Comparison of ENCODE assay signal across 11 cellular contexts in the genomic region with DNA sequence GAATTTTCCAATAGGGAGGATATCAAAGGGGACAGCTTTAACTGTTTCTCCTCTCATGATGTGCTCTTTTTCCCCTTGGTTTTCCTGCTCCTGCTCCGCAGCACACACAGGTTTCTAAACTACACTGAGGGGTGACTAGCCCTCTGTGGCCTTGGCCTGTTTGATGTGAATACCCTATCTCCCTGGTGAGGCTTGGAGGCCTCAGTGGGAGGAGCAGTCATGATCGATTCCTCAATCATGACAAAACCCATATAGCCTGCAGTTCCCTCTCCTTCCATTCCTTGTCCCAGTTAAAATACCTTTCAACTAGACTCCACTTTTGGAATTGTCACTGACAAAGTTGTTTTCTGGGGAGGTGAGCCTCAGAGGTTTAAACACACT. TPM values are rescaled to one million over a fixed set of nuclear protein-coding genes. Genes with fewer than 3 reads are reported as not detected.
A peak's percentile ranks its signal among the peaks of the same experiment; 100 is the strongest.
DNase-seq lines count a peak whose midpoint lies in the region; ATAC-seq and TF ChIP-seq lines count a peak whose summit lies in the region.
"Had no signal": no experiment of that assay in that cellular context is flagged by ENCODE, and none has a peak within 500 bp of the region (broad histone marks: within the 10 kb centered on the region; RNA-seq: fewer than 3 reads in every experiment).

No MANE protein-coding gene starts in this region.

- BruUV-seq in PC-3 (replicated peaks; lab: Mats Ljungman, UMichigan) = no TSS peak

- H3K27ac ChIP-seq in PC-3 (ENCODE audit: low read length) (peak overlapping the region; percentile 13; the same call in 1 of the 2 replicates), endodermal cell (ENCODE audit: low read depth, low read length) (no peak overlapping the region)

- H3K79me2 ChIP-seq in PC-3 (ENCODE audit: low read length) = no peaks in the 10 kb centered on the region

- H3K4me3 Mint-ChIP-seq in endodermal cell (no peak overlapping the region), chondrocyte (ENCODE audit: unreplicated experiment) (no peak overlapping the region)
- no peak overlapping the region for H3K4me3 Mint-ChIP-seq in stimulated activated effector memory CD8-positive, alpha-beta T cell treated with anti-CD3 and anti-CD28 coated beads, Interleukin-12 subunit alpha, Interleukin-12 subunit beta, amount 100 ng/mL, for 72 hours

- ATAC-seq in PC-3 (no peak), GM21367 (IDR thresholded peaks at IDR 0.05; ENCODE audit: unreplicated experiment) (no peak), HG03139 (IDR thresholded peaks at IDR 0.05; ENCODE audit: unreplicated experiment) (no peak)
- ATAC-seq in stimulated activated effector memory CD8-positive, alpha-beta T cell treated with anti-CD3 and anti-CD28 coated beads, Interleukin-12 subunit alpha, Interleukin-12 subunit beta, amount 100 ng/mL, for 72 hours = no peak

- POLR2A ChIA-PET in PC-3 (lab: Charles Lee; ENCODE audit: unreplicated experiment) = no interaction called here

- H3F3A ChIP-seq in PC-3 (ENCODE audit: low read length, unreplicated experiment) = no peaks in the 10 kb centered on the region

- intact Hi-C loops in PC-3 (cut with micrococcal nuclease) = no loop called here

- H3K27ac Mint-ChIP-seq in endodermal cell = peak overlapping the region; percentile 64
- peak overlapping the region; percentile 68 for H3K27ac Mint-ChIP-seq in stimulated activated effector memory CD8-positive, alpha-beta T cell treated with anti-CD3 and anti-CD28 coated beads, Interleukin-12 subunit alpha, Interleukin-12 subunit beta, amount 100 ng/mL, for 72 hours
- H3K27ac Mint-ChIP-seq in chondrocyte (ENCODE audit: unreplicated experiment) = no peak overlapping the region
- H3K27ac Mint-ChIP-seq: progenitor cell of endocrine pancreas had no signal

- no peaks in the 10 kb centered on the region for H3K9me3 ChIP-seq in PC-3 (ENCODE audit: low read length)
- no peaks in the 10 kb centered on the region for H3K9me3 ChIP-seq in endodermal cell (ENCODE audit: control insufficient read depth, low read length)

- H3K9me3 Mint-ChIP-seq in endodermal cell (peaks cover 4% of the 10 kb centered on the region), chondrocyte (ENCODE audit: low read depth) (no peaks in the 10 kb centered on the region)
- no peaks in the 10 kb centered on the region for H3K9me3 Mint-ChIP-seq in stimulated activated effector memory CD8-positive, alpha-beta T cell treated with anti-CD3 and anti-CD28 coated beads, Interleukin-12 subunit alpha, Interleukin-12 subunit beta, amount 100 ng/mL, for 72 hours
- H3K9me3 Mint-ChIP-seq: activated naive CD8-positive, alpha-beta T cell treated with anti-CD3 and anti-CD28 coated beads, Interleukin-2, amount 10 ng/mL, durations not matched to agents 7 days and 5 days had no signal

- no peaks in the 10 kb centered on the region for H3K36me3 Mint-ChIP-seq in endodermal cell (ENCODE audit: low read depth)
- no peaks in the 10 kb centered on the region for H3K36me3 Mint-ChIP-seq in stimulated activated effector memory CD8-positive, alpha-beta T cell treated with anti-CD3 and anti-CD28 coated beads, Interleukin-12 subunit alpha, Interleukin-12 subunit beta, amount 100 ng/mL, for 72 hours
- no peaks in the 10 kb centered on the region for H3K36me3 Mint-ChIP-seq in chondrocyte (ENCODE audit: low read depth)
- H3K36me3 Mint-ChIP-seq: activated naive CD8-positive, alpha-beta T cell treated with anti-CD3 and anti-CD28 coated beads, Interleukin-2, amount 10 ng/mL, durations not matched to agents 7 days and 5 days had no signal

- H3K9me2 ChIP-seq in PC-3 (replicated peaks; ENCODE audit: low read length) = no peaks in the 10 kb centered on the region

- CTCF ChIA-PET in PC-3 (lab: Charles Lee) = interaction anchor here (1.0 kb wide), 1 partner anchor 14 kb away, joined by 4 read pairs; no protein-coding TSS in a partner anchor

- H3K4me1 ChIP-seq in PC-3 (ENCODE audit: insufficient read depth, low read length) (peaks cover 24% of the 10 kb centered on the region), endodermal cell (ENCODE audit: control insufficient read depth, insufficient read depth, low read length) (peaks cover 14% of the 10 kb centered on the region)

- H3K27me3 Mint-ChIP-seq in endodermal cell (ENCODE audit: insufficient read depth) = no peaks in the 10 kb centered on the region
- H3K27me3 Mint-ChIP-seq in chondrocyte (ENCODE audit: low read depth) = peaks cover 2% of the 10 kb centered on the region
- H3K27me3 Mint-ChIP-seq: activated naive CD8-positive, alpha-beta T cell treated with anti-CD3 and anti-CD28 coated beads, Interleukin-2, amount 10 ng/mL, durations not matched to agents 7 days and 5 days had no signal

- peak; percentile 60 for DNase-seq in activated effector memory CD4-positive, alpha-beta T cell treated with anti-CD3 and anti-CD28 coated beads, Interleukin-2, amount 50 U/mL, for 16 hours
- no peak for DNase-seq in activated effector memory CD4-positive, alpha-beta T cell treated with Interleukin-2 at 50 U/mL for 16 hours
- no peak for DNase-seq in PC-3
- DNase-seq in endodermal cell = peak; percentile 42
- no peak for DNase-seq in stimulated activated effector memory CD8-positive, alpha-beta T cell treated with anti-CD3 and anti-CD28 coated beads, Interleukin-12 subunit alpha, Interleukin-12 subunit beta, amount 100 ng/mL, for 72 hours (ENCODE audit: low spot score in 2 of 2)
- no peak for DNase-seq in chondrocyte (ENCODE audit: low spot score)
- DNase-seq: activated naive CD8-positive, alpha-beta T cell treated with anti-CD3 and anti-CD28 coated beads, Interleukin-2, amount 10 ng/mL, durations not matched to agents 7 days and 5 days; NK-92 treated with Interleukin-12 subunit alpha and Interleukin-12 subunit beta, amount 100 ng/mL, for 24 hours had no signal

- no peak overlapping the region for H3K4me2 ChIP-seq in PC-3 (ENCODE audit: low read length)

- H4K20me1 ChIP-seq in PC-3 (ENCODE audit: low read length) = no peaks in the 10 kb centered on the region

- TF ChIP-seq CTCF in PC-3 (conservative IDR thresholded peaks at IDR 0.05; ENCODE audit: low read depth, low read length) (no peak), endodermal cell (conservative IDR thresholded peaks at IDR 0.05) (no peak), chondrocyte (IDR thresholded peaks at IDR 0.05) (no peak)

- H3K4me1 Mint-ChIP-seq in endodermal cell (peaks cover 46% of the 10 kb centered on the region), chondrocyte (ENCODE audit: low read depth) (peaks cover 39% of the 10 kb centered on the region)
- peaks cover 40% of the 10 kb centered on the region for H3K4me1 Mint-ChIP-seq in stimulated activated effector memory CD8-positive, alpha-beta T cell treated with anti-CD3 and anti-CD28 coated beads, Interleukin-12 subunit alpha, Interleukin-12 subunit beta, amount 100 ng/mL, for 72 hours

- WGBS in endodermal cell (ENCODE audit: insufficient coverage in 1 of 2, insufficient read length in 1 of 2), 2 experiments = 93 to 100% methylated on average over 1 to 2 of the region's 2 CpGs

- H3K27me3 ChIP-seq in PC-3 (ENCODE audit: low read length) = no peaks in the 10 kb centered on the region
- H3K27me3 ChIP-seq in endodermal cell (ENCODE audit: control insufficient read depth, insufficient read depth, low read length, poor library complexity, severe bottlenecking) = no peaks in the 10 kb centered on the region

- no peak overlapping the region for H3K4me3 ChIP-seq in PC-3 (ENCODE audit: low read length)
- H3K4me3 ChIP-seq in endodermal cell (ENCODE audit: low read length) = no peak overlapping the region

- no peak overlapping the region for H3K9ac ChIP-seq in PC-3 (ENCODE audit: low read length)
- H3K9ac ChIP-seq in endodermal cell (ENCODE audit: extremely low read depth, low read length, poor library complexity, severe bottlenecking) = no peak overlapping the region

- H3K36me3 ChIP-seq in PC-3 (ENCODE audit: low read depth, low read length) (no peaks in the 10 kb centered on the region), endodermal cell (ENCODE audit: control insufficient read depth, insufficient read depth, low read length) (no peaks in the 10 kb centered on the region)

- H2AFZ ChIP-seq in PC-3 (ENCODE audit: low read length) = no peak overlapping the region

RNA-seq across cellular contexts. Expression of a gene that starts 24.0 kb away (rescaled TPM):
- total RNA-seq in PC-3 (2014; rRNA removed) (26.9 and 27.3 TPM in 2 replicates), endodermal cell (10 to 100 TPM; 51.5 to 52.5 TPM), chondrocyte (27.6 to 30.6 TPM (median 28.7 TPM) in 3 replicates)
- polyA plus RNA-seq in endodermal cell (2013, experiment 1 of 2) = 64.2 TPM
- 62.6 TPM for polyA plus RNA-seq in endodermal cell (2013, experiment 2 of 2)

Comparison
In these comparisons a context has a peak if more than half of its experiments do, and no peak if none do; other contexts are left out.
1. DNase-seq: peak in activated effector memory CD4-positive, alpha-beta T cell treated with anti-CD3 and anti-CD28 coated beads, Interleukin-2, amount 50 U/mL, for 16 hours (single experiment) and endodermal cell (single experiment); none in activated effector memory CD4-positive, alpha-beta T cell treated with Interleukin-2 at 50 U/mL for 16 hours (single experiment), PC-3 (single experiment), stimulated activated effector memory CD8-positive, alpha-beta T cell treated with anti-CD3 and anti-CD28 coated beads, Interleukin-12 subunit alpha, Interleukin-12 subunit beta, amount 100 ng/mL, for 72 hours (0 of 2) and chondrocyte (single experiment).